Comparison of ENCODE assay signal across 8 cellular contexts in the genomic region with DNA sequence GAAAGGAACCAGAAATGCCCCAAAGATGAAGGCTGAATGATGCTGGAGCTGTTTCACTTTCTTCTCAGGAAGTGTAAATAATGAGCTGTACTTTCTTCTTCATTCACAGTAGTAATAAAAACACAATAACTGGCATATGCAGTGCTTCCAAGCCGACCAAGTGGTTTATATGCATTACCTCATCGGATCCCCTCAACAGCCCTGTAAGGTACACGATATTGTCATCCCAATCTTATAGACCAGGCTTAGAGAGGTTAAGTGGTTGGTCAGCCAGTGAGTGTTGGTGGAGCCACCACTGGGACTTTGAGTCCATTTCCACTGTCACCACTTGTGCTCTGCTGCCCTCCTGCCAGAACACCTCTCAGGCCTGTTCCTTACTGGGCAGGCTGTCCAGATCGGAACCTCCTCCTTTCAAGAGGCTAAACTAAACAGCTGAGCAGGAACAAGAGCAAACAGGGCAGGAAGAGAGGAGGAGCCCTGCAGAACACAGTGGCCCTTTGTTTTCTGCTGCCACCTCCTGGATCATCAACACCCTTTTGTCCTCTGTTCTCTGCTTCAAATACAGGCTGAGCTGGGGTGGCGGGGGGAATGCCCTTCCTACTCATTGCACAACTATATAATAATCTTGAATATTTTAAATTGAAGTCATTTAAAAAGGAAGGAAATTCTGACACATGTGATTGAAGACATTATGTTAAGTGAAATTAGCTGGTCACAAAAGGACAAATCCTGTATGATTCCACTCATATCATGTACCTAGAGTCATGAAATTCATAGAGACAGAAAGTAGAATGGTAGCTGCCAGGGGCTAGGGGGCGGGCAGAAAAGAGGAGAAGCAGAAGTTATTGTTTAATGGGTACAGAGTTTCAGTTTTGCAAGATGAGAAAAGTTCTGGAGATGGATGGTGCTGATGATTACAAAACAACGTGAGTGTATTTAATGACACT.
DNase-seq lines count a peak whose midpoint lies in the region; ATAC-seq and TF ChIP-seq lines count a peak whose summit lies in the region.

No MANE protein-coding gene starts in this region.

- ATAC-seq in HG03095 (IDR thresholded peaks at IDR 0.05; ENCODE audit: unreplicated experiment) (peak; percentile 56), GM21390 (IDR thresholded peaks at IDR 0.05; ENCODE audit: unreplicated experiment) (no peak)
- peak; percentile 81 for ATAC-seq in activated CD8-positive, alpha-beta T cell treated with anti-CD3 and anti-CD28 coated beads for 36 hours

- H3K4me1 Mint-ChIP-seq in activated CD8-positive, alpha-beta T cell treated with anti-CD3 and anti-CD28 coated beads for 36 hours (ENCODE audit: low read depth): peaks cover 33% of the 10 kb centered on the region

- H3K27ac Mint-ChIP-seq in activated CD8-positive, alpha-beta T cell treated with anti-CD3 and anti-CD28 coated beads for 36 hours: peak overlapping the region; percentile 46

- H3K4me3 Mint-ChIP-seq in activated CD8-positive, alpha-beta T cell treated with anti-CD3 and anti-CD28 coated beads for 36 hours: no peak overlapping the region

- peak; percentile 38 for DNase-seq in ACHN
- DNase-seq in NCI-H524 treated with DMSO at 0.1 percent for 48 hours (lab: John Stamatoyannopoulos, UW): peak; percentile 70
- DNase-seq in activated CD8-positive, alpha-beta T cell treated with anti-CD3 and anti-CD28 coated beads for 36 hours: peak; percentile 73
- DNase-seq in fibroblast of peridontal ligament (ENCODE audit: extremely low read depth): peak; percentile 18
- peak; percentile 44 for DNase-seq in occipital lobe (lab: John Stamatoyannopoulos, UW)

- H3K27me3 Mint-ChIP-seq in activated CD8-positive, alpha-beta T cell treated with anti-CD3 and anti-CD28 coated beads for 36 hours: no peaks in the 10 kb centered on the region

- CTCF ChIA-PET in activated CD8-positive, alpha-beta T cell treated with anti-CD3 and anti-CD28 coated beads for 36 hours (lab: Charles Lee): interaction anchor here (1.1 kb wide), 1 partner anchor 71 kb away, joined by 3 read pairs; no protein-coding TSS in a partner anchor

- POLR2A ChIA-PET in activated CD8-positive, alpha-beta T cell treated with anti-CD3 and anti-CD28 coated beads for 36 hours (lab: Charles Lee): no interaction called here

- no peaks in the 10 kb centered on the region for H3K36me3 Mint-ChIP-seq in activated CD8-positive, alpha-beta T cell treated with anti-CD3 and anti-CD28 coated beads for 36 hours (ENCODE audit: low read depth)

- peak; percentile 54 for TF ChIP-seq CTCF in GM12873 (IDR thresholded peaks at IDR 0.05; ENCODE audit: insufficient read depth, low read depth, low read length, missing control alignments)
- TF ChIP-seq CTCF in activated CD8-positive, alpha-beta T cell treated with anti-CD3 and anti-CD28 coated beads for 36 hours (IDR thresholded peaks at IDR 0.05): no peak

- intact Hi-C loops in activated CD8-positive, alpha-beta T cell treated with anti-CD3 and anti-CD28 coated beads for 36 hours (cut with micrococcal nuclease): no loop called here

- no peaks in the 10 kb centered on the region for H3K9me3 Mint-ChIP-seq in activated CD8-positive, alpha-beta T cell treated with anti-CD3 and anti-CD28 coated beads for 36 hours

- in situ Hi-C loops in ACHN (cut with HindIII; ENCODE audit: low pct_ligation_motif_present, low pct_unique_long_range_greater_than_20kb, low sequenced_read_pairs): no loop called here

Comparison
In these comparisons a context has a peak if more than half of its experiments do, and no peak if none do; other contexts are left out.
1. DNase-seq: peak in every context shown above with its lines; median percentile 73 in activated CD8-positive, alpha-beta T cell treated with anti-CD3 and anti-CD28 coated beads for 36 hours; 70 in NCI-H524 treated with DMSO at 0.1 percent for 48 hours; 44 in occipital lobe; 38 in ACHN; 18 in fibroblast of peridontal ligament.